9 cellular contexts compared by ENCODE assay signal in the genomic region with DNA sequence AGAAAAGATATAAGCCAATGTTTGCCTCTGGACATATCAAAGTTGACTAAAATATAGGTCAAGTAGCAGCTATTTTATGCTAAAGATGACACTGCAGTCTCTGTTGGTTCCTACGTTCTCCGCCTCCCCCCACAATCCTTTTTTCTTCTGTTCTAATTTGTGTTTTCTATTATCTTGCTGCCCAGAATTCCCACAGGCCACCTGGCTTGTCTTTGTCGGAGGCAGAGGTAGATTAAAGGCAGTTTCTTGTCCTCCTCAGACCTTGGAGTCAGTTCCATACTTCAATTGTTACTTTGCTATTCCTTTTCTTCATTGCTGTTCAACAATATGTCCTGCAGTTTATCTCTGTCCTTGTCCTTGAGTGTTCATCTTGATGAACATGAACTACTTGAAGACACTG.
"Had no signal": no experiment of that assay in that cellular context is flagged by ENCODE, and none has a peak within 500 bp of the region (broad histone marks: within the 10 kb centered on the region; RNA-seq: fewer than 3 reads in every experiment).

No MANE protein-coding gene starts in this region.

- H3K4me3 ChIP-seq: GM23338, HAP-1 had no signal

- FAIRE-seq: HepG2 had no signal

- H3K27me3 Mint-ChIP-seq: IgD-negative memory B cell had no signal

- H3K27ac Mint-ChIP-seq: GM23338, HFFc6, IgD-negative memory B cell had no signal

- H3K9me3 Mint-ChIP-seq: GM23338, HFFc6, IgD-negative memory B cell had no signal

- H3K9me3 ChIP-seq: HAP-1 had no signal

- ATAC-seq: GM23338, HCT116, HepG2 had no signal

- H3K27ac ChIP-seq: HL-60 had no signal

- H3K4me3 Mint-ChIP-seq: GM23338, HFFc6 had no signal

- H2AFZ ChIP-seq: GM23338 had no signal

- H3K4me2 ChIP-seq: GM23338 had no signal

- DNase-seq: H7, HFFc6, KG1 had no signal
